ENCODE assay signal across 19 cellular contexts in the genomic region with DNA sequence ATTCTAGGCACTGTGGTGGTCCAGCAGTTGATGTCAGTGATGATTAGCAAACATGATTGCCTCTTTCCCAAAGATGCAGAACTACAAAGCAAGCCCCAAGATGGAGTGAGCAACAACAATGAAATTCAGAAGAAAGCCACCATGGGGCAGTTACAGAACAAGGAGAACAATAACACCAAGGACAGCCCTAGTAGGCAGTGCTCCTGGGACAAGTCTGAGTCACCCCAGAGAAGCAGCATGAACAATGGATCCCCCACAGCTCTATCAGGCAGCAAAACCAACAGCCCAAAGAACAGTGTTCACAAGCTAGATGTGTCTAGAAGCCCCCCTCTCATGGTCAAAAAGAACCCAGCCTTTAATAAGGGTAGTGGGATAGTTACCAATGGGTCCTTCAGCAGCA.
DNase-seq lines count a peak whose midpoint lies in the region; ATAC-seq and TF ChIP-seq lines count a peak whose summit lies in the region.
"Had no signal": no experiment of that assay in that cellular context is flagged by ENCODE, and none has a peak within 500 bp of the region (broad histone marks: within the 10 kb centered on the region; RNA-seq: fewer than 3 reads in every experiment).

No MANE protein-coding gene starts in this region.

- H3K27ac Mint-ChIP-seq in stimulated activated memory B cell treated with anti-CD40 and anti-IgM and Interleukin-4, amounts not matched to agents 10 μg/mL and 1 μg/mL and 100 μg/mL, for 72 hours: peak overlapping the region; percentile 65
- H3K27ac Mint-ChIP-seq in activated naive CD4-positive, alpha-beta T cell treated with anti-CD3 and anti-CD28 coated beads for 36 hours: no peak overlapping the region
- H3K27ac Mint-ChIP-seq: CD4-positive, CD25-positive, alpha-beta regulatory T cell had no signal

- no peaks in the 10 kb centered on the region for H3K9me3 Mint-ChIP-seq in stimulated activated memory B cell treated with anti-CD40 and anti-IgM and Interleukin-4, amounts not matched to agents 10 μg/mL and 1 μg/mL and 100 μg/mL, for 72 hours
- no peaks in the 10 kb centered on the region for H3K9me3 Mint-ChIP-seq in activated naive CD4-positive, alpha-beta T cell treated with anti-CD3 and anti-CD28 coated beads for 36 hours

- TF ChIP-seq CTCF in fibroblast of pulmonary artery (IDR thresholded peaks at IDR 0.05; ENCODE audit: low read length, missing control alignments): no peak

- CTCF ChIA-PET in activated naive CD4-positive, alpha-beta T cell treated with anti-CD3 and anti-CD28 coated beads for 36 hours (lab: Charles Lee): no interaction called here

- intact Hi-C loops in activated naive CD4-positive, alpha-beta T cell treated with anti-CD3 and anti-CD28 coated beads for 36 hours (cut with micrococcal nuclease): no loop called here

- DNase-seq in HT1080 (ENCODE audit: low read depth) (peak; percentile 41), RPMI7951 (ENCODE audit: low read depth) (peak; percentile 13), fibroblast of pulmonary artery (ENCODE audit: low read depth) (peak; percentile 45), NCI-H2227 (lab: John Stamatoyannopoulos, UW; ENCODE audit: unreplicated experiment) (no peak)
- DNase-seq in activated naive CD4-positive, alpha-beta T cell treated with anti-CD3 and anti-CD28 coated beads for 36 hours: no peak
- DNase-seq: CD4-positive, CD25-positive, alpha-beta regulatory T cell; Karpas-422; MG63; NCI-H2029; NCI-H446 treated with DMSO at 0.1 percent for 48 hours; NCI-H526; NCI-H82; NK-92 treated with Interleukin-12 subunit alpha and Interleukin-12 subunit beta, amount 100 ng/mL, for 24 hours; PC-3; SHP77 had no signal

- H3K4me3 ChIP-seq in fibroblast of pulmonary artery (replicated peaks; ENCODE audit: low read depth, low read length): no peak overlapping the region
- H3K4me3 ChIP-seq: BLaER1, MG63, SK-N-MC had no signal

- H3K4me1 Mint-ChIP-seq in stimulated activated memory B cell treated with anti-CD40 and anti-IgM and Interleukin-4, amounts not matched to agents 10 μg/mL and 1 μg/mL and 100 μg/mL, for 72 hours: peaks cover 7% of the 10 kb centered on the region
- H3K4me1 Mint-ChIP-seq in activated naive CD4-positive, alpha-beta T cell treated with anti-CD3 and anti-CD28 coated beads for 36 hours (ENCODE audit: low read depth): no peaks in the 10 kb centered on the region
- H3K4me1 Mint-ChIP-seq: CD4-positive, CD25-positive, alpha-beta regulatory T cell had no signal

- H3K4me3 Mint-ChIP-seq in stimulated activated memory B cell treated with anti-CD40 and anti-IgM and Interleukin-4, amounts not matched to agents 10 μg/mL and 1 μg/mL and 100 μg/mL, for 72 hours: no peak overlapping the region
- no peak overlapping the region for H3K4me3 Mint-ChIP-seq in activated naive CD4-positive, alpha-beta T cell treated with anti-CD3 and anti-CD28 coated beads for 36 hours
- H3K4me3 Mint-ChIP-seq: CD4-positive, CD25-positive, alpha-beta regulatory T cell had no signal

- peaks cover 36% of the 10 kb centered on the region for H3K36me3 Mint-ChIP-seq in stimulated activated memory B cell treated with anti-CD40 and anti-IgM and Interleukin-4, amounts not matched to agents 10 μg/mL and 1 μg/mL and 100 μg/mL, for 72 hours
- H3K36me3 Mint-ChIP-seq in activated naive CD4-positive, alpha-beta T cell treated with anti-CD3 and anti-CD28 coated beads for 36 hours (ENCODE audit: low read depth): no peaks in the 10 kb centered on the region
- H3K36me3 Mint-ChIP-seq: CD4-positive, CD25-positive, alpha-beta regulatory T cell had no signal

- no peaks in the 10 kb centered on the region for H3K27me3 Mint-ChIP-seq in stimulated activated memory B cell treated with anti-CD40 and anti-IgM and Interleukin-4, amounts not matched to agents 10 μg/mL and 1 μg/mL and 100 μg/mL, for 72 hours
- H3K27me3 Mint-ChIP-seq in activated naive CD4-positive, alpha-beta T cell treated with anti-CD3 and anti-CD28 coated beads for 36 hours (ENCODE audit: low read depth): no peaks in the 10 kb centered on the region
- H3K27me3 Mint-ChIP-seq: CD4-positive, CD25-positive, alpha-beta regulatory T cell had no signal

- no peak for ATAC-seq in stimulated activated memory B cell treated with anti-CD40 and anti-IgM and Interleukin-4, amounts not matched to agents 10 μg/mL and 1 μg/mL and 100 μg/mL, for 72 hours
- no peak for ATAC-seq in HG03432 (IDR thresholded peaks at IDR 0.05; ENCODE audit: unreplicated experiment)
- ATAC-seq: PC-3 had no signal

Comparison
In these comparisons a context has a peak if more than half of its experiments do, and no peak if none do; other contexts are left out.
1. DNase-seq: peak in HT1080 (single experiment), RPMI7951 (single experiment) and fibroblast of pulmonary artery (single experiment); none in activated naive CD4-positive, alpha-beta T cell treated with anti-CD3 and anti-CD28 coated beads for 36 hours (single experiment) and NCI-H2227 (single experiment).